Comparison of ENCODE assay signal across 1 cellular context in genomic region chr19:2840794-2841790, GRCh38.
TF ChIP-seq lines count a peak whose summit lies in the region.

ZNF555 (plus strand) TSS chr19:2841475; CDS start chr19:2841573, 98 bp downstream.

TF ChIP-seq in K562, 482 proteins besides CTCF, POLR2A, EP300 and RAD21 (continued from another document and continues in another):
- TF ChIP-seq MGA (IDR thresholded peaks at IDR 0.05) (peak; percentile 88), ZNF212 (CRISPR knock-in tag; IDR thresholded peaks at IDR 0.05) (no peak), ZNF143 (CRISPR knock-in tag; IDR thresholded peaks at IDR 0.05) (no peak), ZC3H4 (CRISPR knock-in tag; IDR thresholded peaks at IDR 0.05; ENCODE audit: borderline replicate concordance) (no peak), ZNF408 (CRISPR knock-in tag; IDR thresholded peaks at IDR 0.05; ENCODE audit: low read depth) (no peak), ZSCAN29 (IDR thresholded peaks at IDR 0.05) (0 out of 2 replicates have a peak, but pooled peaks have one; percentile 21), FOXJ3 (CRISPR knock-in tag; IDR thresholded peaks at IDR 0.05) (no peak), CHD2 (IDR thresholded peaks at IDR 0.05; ENCODE audit: low read depth, low read length) (peak; percentile 88), PBX2 (CRISPR knock-in tag; IDR thresholded peaks at IDR 0.05; ENCODE audit: low read depth) (peak; percentile 91), PBX2 (tag; conservative IDR thresholded peaks at IDR 0.05; ENCODE audit: low read depth) (peak; percentile 98), HNRNPLL (IDR thresholded peaks at IDR 0.05; ENCODE audit: low read depth, low read length, poor library complexity, severe bottlenecking) (peak; percentile 32), C11orf30 (IDR thresholded peaks at IDR 0.05; ENCODE audit: low read depth) (peak; percentile 32; the same call in 1 of the 2 replicates), HNRNPL (IDR thresholded peaks at IDR 0.05; ENCODE audit: low read depth, low read length) (no peak; the same call in 1 of the 2 replicates), NFE2 (IDR thresholded peaks at IDR 0.05; ENCODE audit: low read depth) (no peak), ETS1 (conservative IDR thresholded peaks at IDR 0.05; ENCODE audit: control insufficient read depth, low read depth, low read length) (no peak; the same call in 1 of the 2 replicates), SMAD2 (IDR thresholded peaks at IDR 0.05; ENCODE audit: low read depth, low read length) (no peak), PRDM10 (IDR thresholded peaks at IDR 0.05; ENCODE audit: partially characterized antibody) (no peak), MEF2A (IDR thresholded peaks at IDR 0.05; ENCODE audit: control insufficient read depth, low read depth, low read length) (no peak), NCOA1 (IDR thresholded peaks at IDR 0.05; ENCODE audit: low read depth) (peak; percentile 38; the same call in 1 of the 2 replicates), PHF8 (IDR thresholded peaks at IDR 0.05; ENCODE audit: borderline replicate concordance, low read length) (peak; percentile 72; the same call in 1 of the 2 replicates), HCFC1 (IDR thresholded peaks at IDR 0.05; ENCODE audit: low read depth, low read length) (peak; percentile 60), ZFP91 (CRISPR knock-in tag; IDR thresholded peaks at IDR 0.05) (no peak), ELK3 (CRISPR knock-in tag; IDR thresholded peaks at IDR 0.05) (no peak), TBP (optimal IDR thresholded peaks at IDR 0.05; ENCODE audit: low read depth, low read length) (peak; percentile 76), ZNF76 (CRISPR knock-in tag; IDR thresholded peaks at IDR 0.05; ENCODE audit: borderline replicate concordance) (no peak), ZNF707 (CRISPR knock-in tag; conservative IDR thresholded peaks at IDR 0.05) (no peak), PTTG1 (tag; IDR thresholded peaks at IDR 0.05; ENCODE audit: low read depth) (no peak), AFF4 (CRISPR knock-in tag; IDR thresholded peaks at IDR 0.05) (0 out of 2 replicates have a peak, but pooled peaks have one; percentile 49)
